In genomic region chr19:51460164-51460992, GRCh38 we compare ENCODE assay signal across 10 cellular contexts. TPM values are rescaled to one million over a fixed set of nuclear protein-coding genes. Genes with fewer than 3 reads are reported as not detected.
DNase-seq lines count a peak whose midpoint lies in the region; ATAC-seq and TF ChIP-seq lines count a peak whose summit lies in the region.
"Had no signal": no experiment of that assay in that cellular context is flagged by ENCODE, and none has a peak within 500 bp of the region (broad histone marks: within the 10 kb centered on the region; RNA-seq: fewer than 3 reads in every experiment).

No MANE protein-coding gene starts in this region.

- H3K36me3 ChIP-seq in BLaER1 (no peaks in the 10 kb centered on the region), uterus (no peaks in the 10 kb centered on the region)

- H3K4me1 Mint-ChIP-seq in activated B cell treated with CpG ODN at 0.5 μM for 24 hours: no peaks in the 10 kb centered on the region

- POLR2A ChIA-PET in activated B cell treated with CpG ODN at 0.5 μM for 24 hours (lab: Charles Lee): no interaction called here

- H3K4me3 ChIP-seq in BLaER1 (no peak overlapping the region), uterus (no peak overlapping the region)

- peak overlapping the region; percentile 63 for H3K4me2 ChIP-seq in BLaER1

- H3K27me3 Mint-ChIP-seq in activated B cell treated with CpG ODN at 0.5 μM for 24 hours: peaks cover 39% of the 10 kb centered on the region

- intact Hi-C loops in activated B cell treated with CpG ODN at 0.5 μM for 24 hours (cut with micrococcal nuclease): no loop called here
- intact Hi-C loops in uterus (cut with DNase I; ENCODE audit: low total_unique reads): no loop called here

- no peaks in the 10 kb centered on the region for H3K36me3 Mint-ChIP-seq in activated B cell treated with CpG ODN at 0.5 μM for 24 hours (ENCODE audit: low read depth)

- DNase-seq in HuH-7.5 (ENCODE audit: low spot score) (peak; percentile 29), activated B cell treated with CpG ODN at 0.5 μM for 24 hours (no peak), midbrain (lab: John Stamatoyannopoulos, UW) (peak; percentile 15), NCI-H187 (lab: John Stamatoyannopoulos, UW) (no peak), uterus (no peak)
- no peak for DNase-seq in stimulated activated CD4-positive, alpha-beta T cell treated with anti-CD3 and anti-CD28 coated beads, Interleukin-4, amount 100 ng/mL, for 4 hours
- no peak for DNase-seq in activated CD4-positive, alpha-beta T cell treated with anti-CD3 and anti-CD28 coated beads, Interleukin-2, amount 50 U/mL, for 4 hours
- DNase-seq: activated CD4-positive, alpha-beta T cell treated with anti-CD3 and anti-CD28 coated beads, Interleukin-2, amount 10 ng/mL, durations not matched to agents 7 days and 5 days; NCI-H1048 had no signal

- peak overlapping the region; percentile 66 for H3K4me3 Mint-ChIP-seq in activated B cell treated with CpG ODN at 0.5 μM for 24 hours
- H3K4me3 Mint-ChIP-seq: activated CD4-positive, alpha-beta T cell treated with anti-CD3 and anti-CD28 coated beads, Interleukin-2, amount 10 ng/mL, durations not matched to agents 7 days and 5 days had no signal

- H4K20me1 ChIP-seq in BLaER1: no peaks in the 10 kb centered on the region

- H3K27me3 ChIP-seq in BLaER1 (peaks cover 10% of the 10 kb centered on the region), uterus (no peaks in the 10 kb centered on the region)

- H3K27ac ChIP-seq in BLaER1 (no peak overlapping the region), uterus (no peak overlapping the region)

- peaks cover 17% of the 10 kb centered on the region for H3K4me1 ChIP-seq in BLaER1
- H3K4me1 ChIP-seq in uterus: no peaks in the 10 kb centered on the region

- ATAC-seq in activated B cell treated with CpG ODN at 0.5 μM for 24 hours (ENCODE audit: low read depth): no peak

- H3K9me3 Mint-ChIP-seq in activated B cell treated with CpG ODN at 0.5 μM for 24 hours: no peaks in the 10 kb centered on the region
- H3K9me3 Mint-ChIP-seq: activated CD4-positive, alpha-beta T cell treated with anti-CD3 and anti-CD28 coated beads, Interleukin-2, amount 10 ng/mL, durations not matched to agents 7 days and 5 days had no signal

- CTCF ChIA-PET in activated B cell treated with CpG ODN at 0.5 μM for 24 hours (lab: Charles Lee): interaction anchor here (0.9 kb wide), 1 partner anchor 12 kb away, joined by 3 read pairs; no protein-coding TSS in a partner anchor

- no peak overlapping the region for H3K9ac ChIP-seq in BLaER1

- no peak for TF ChIP-seq POLR2A in uterus (IDR thresholded peaks at IDR 0.05)

- TF ChIP-seq CTCF in activated B cell treated with CpG ODN at 0.5 μM for 24 hours (IDR thresholded peaks at IDR 0.05): no peak
- no peak for TF ChIP-seq CTCF in uterus (IDR thresholded peaks at IDR 0.05)

- H3K9me3 ChIP-seq in BLaER1: no peaks in the 10 kb centered on the region
- no peaks in the 10 kb centered on the region for H3K9me3 ChIP-seq in uterus

- H3K27ac Mint-ChIP-seq in activated B cell treated with CpG ODN at 0.5 μM for 24 hours: no peak overlapping the region
- H3K27ac Mint-ChIP-seq: activated CD4-positive, alpha-beta T cell treated with anti-CD3 and anti-CD28 coated beads, Interleukin-2, amount 10 ng/mL, durations not matched to agents 7 days and 5 days had no signal

RNA-seq across cellular contexts. Expression of gene SIGLEC8, which starts 2.1 kb away (rescaled TPM):
- total RNA-seq in activated B cell treated with CpG ODN at 0.5 μM for 24 hours (not detected in 2 replicates), uterus (under 1 TPM in 2 of 4 donors, not detected in 2; 0.21 to 0.34 TPM)
- total RNA-seq: activated CD4-positive, alpha-beta T cell treated with anti-CD3 and anti-CD28 coated beads, Interleukin-2, amount 10 ng/mL, durations not matched to agents 7 days and 5 days had no signal

RNA-seq across cellular contexts. Expression of gene CEACAM18, which starts 18.0 kb away (rescaled TPM):
- total RNA-seq in activated B cell treated with CpG ODN at 0.5 μM for 24 hours: not detected in 2 replicates
- not detected for total RNA-seq in uterus
- total RNA-seq: activated CD4-positive, alpha-beta T cell treated with anti-CD3 and anti-CD28 coated beads, Interleukin-2, amount 10 ng/mL, durations not matched to agents 7 days and 5 days had no signal

RNA-seq across cellular contexts. Expression of gene SIGLEC12, which starts 41.2 kb away (rescaled TPM):
- total RNA-seq in activated B cell treated with CpG ODN at 0.5 μM for 24 hours (not detected in 2 replicates), uterus (under 1 TPM in 2 of 4 donors, not detected in 2; 0.21 to 0.40 TPM)

RNA-seq across cellular contexts. Expression of gene SIGLEC10, which starts 42.9 kb away (rescaled TPM):
- total RNA-seq in activated B cell treated with CpG ODN at 0.5 μM for 24 hours (50.3 and 52.2 TPM in 2 replicates), uterus (10 to 100 TPM in 1 of 4 donors, 1 to 10 TPM in 1, under 1 TPM in 2; 0.26 to 11.2 (median 1.1) TPM)

Comparison
In these comparisons a context has a peak if more than half of its experiments do, and no peak if none do; other contexts are left out.
1. DNase-seq: peak in HuH-7.5 (single experiment) and midbrain (single experiment); none in activated B cell treated with CpG ODN at 0.5 μM for 24 hours (single experiment), stimulated activated CD4-positive, alpha-beta T cell treated with anti-CD3 and anti-CD28 coated beads, Interleukin-4, amount 100 ng/mL, for 4 hours (0 of 2), NCI-H187 (0 of 2), activated CD4-positive, alpha-beta T cell treated with anti-CD3 and anti-CD28 coated beads, Interleukin-2, amount 50 U/mL, for 4 hours (0 of 2) and uterus (0 of 2).